Comparison of ENCODE assay signal across 8 cellular contexts in the genomic region with DNA sequence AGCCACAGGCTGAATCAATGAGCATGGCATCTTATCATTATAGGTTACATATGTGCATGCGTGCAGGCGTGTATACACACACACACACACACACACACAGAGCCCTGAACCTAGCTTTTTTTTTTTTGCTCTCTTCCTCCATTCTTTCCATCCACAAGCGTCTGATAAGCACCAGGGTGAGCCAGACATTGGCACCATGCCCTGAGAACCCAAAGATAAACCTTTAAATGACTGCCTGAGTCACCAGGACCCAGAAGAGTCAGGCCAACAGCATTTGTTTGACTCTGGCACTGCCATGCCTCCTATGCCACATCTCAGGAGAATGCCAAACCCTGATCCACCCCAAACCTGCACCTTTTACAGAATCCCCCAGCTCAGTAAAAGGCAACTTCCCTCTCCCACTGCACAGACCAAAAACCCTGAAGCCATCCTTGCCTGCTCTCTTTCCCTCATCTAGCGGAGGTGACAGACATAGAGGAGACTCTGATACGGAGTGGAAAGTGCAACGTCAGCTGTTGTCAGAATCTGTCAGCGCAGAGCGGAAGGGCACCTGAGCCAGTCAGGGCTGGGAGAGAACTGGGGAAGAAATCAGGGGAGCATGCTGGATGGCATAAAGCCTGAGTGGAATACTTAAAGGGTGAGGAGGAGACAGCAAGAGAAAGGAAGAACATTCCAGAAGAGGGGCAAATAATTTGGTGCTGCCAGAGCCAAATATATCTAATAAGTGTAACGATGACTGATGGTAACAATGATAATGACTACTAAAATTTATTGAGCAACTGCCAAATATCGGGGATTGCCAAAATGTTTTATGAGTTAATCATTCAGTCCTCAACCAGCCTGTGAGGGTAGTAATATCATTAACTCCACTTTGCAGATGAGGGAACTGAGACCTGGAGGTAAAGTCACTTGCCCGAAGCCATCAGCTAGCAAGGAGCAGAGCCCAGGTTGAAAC. TPM values are rescaled to one million over a fixed set of nuclear protein-coding genes. Genes with fewer than 3 reads are reported as not detected.
DNase-seq lines count a peak whose midpoint lies in the region; ATAC-seq and TF ChIP-seq lines count a peak whose summit lies in the region.

No MANE protein-coding gene starts in this region.

- no peak overlapping the region for H4K5ac ChIP-seq in mesendoderm (ENCODE audit: low read length)

- H3K79me1 ChIP-seq in mesendoderm (ENCODE audit: low read length), result no peaks in the 10 kb centered on the region

- peak; percentile 25 for ATAC-seq in activated CD4-positive, CD25-positive, alpha-beta regulatory T cell treated with anti-CD3 and anti-CD28 coated beads, Interleukin-2, amount 50 U/mL, for 24 hours
- no peak for ATAC-seq in HG03469 (IDR thresholded peaks at IDR 0.05; ENCODE audit: unreplicated experiment)

- H2BK15ac ChIP-seq in mesendoderm (replicated peaks; ENCODE audit: low read depth), result no peak overlapping the region

- H3K4me2 ChIP-seq in parathyroid adenoma (ENCODE audit: low read length), result peak overlapping the region; percentile 29
- H3K4me2 ChIP-seq in mesendoderm (ENCODE audit: low read length), result no peak overlapping the region

- H2BK120ac ChIP-seq in mesendoderm (ENCODE audit: low read depth, low read length), result no peak overlapping the region

- H3K18ac ChIP-seq in mesendoderm (ENCODE audit: low read length), result no peak overlapping the region

- no peak for DNase-seq in activated CD4-positive, CD25-positive, alpha-beta regulatory T cell (lab: John Stamatoyannopoulos, UW)
- peak; percentile 43 for DNase-seq in activated CD4-positive, alpha-beta T cell treated with anti-CD3 and anti-CD28 coated beads for 1 hour
- DNase-seq in epithelial cell of esophagus (ENCODE audit: low read depth) (peak; percentile 91), mesendoderm (no peak), GDM1 (lab: John Stamatoyannopoulos, UW) (no peak)

- TF ChIP-seq CTCF in epithelial cell of esophagus (IDR thresholded peaks at IDR 0.05; ENCODE audit: insufficient read depth, low read depth, low read length, missing control alignments), result no peak
- TF ChIP-seq CTCF in parathyroid adenoma (IDR thresholded peaks at IDR 0.05), result no peak

- WGBS in mesendoderm (ENCODE audit: extremely low coverage, insufficient coverage, low lambda C conversion rate), result no CpG with 5 or more reads among the region's 11 CpGs

- no peak overlapping the region for H3K4ac ChIP-seq in mesendoderm (ENCODE audit: low read depth, low read length)

- H2AFZ ChIP-seq in parathyroid adenoma, result peak overlapping the region; percentile 34

- no peak overlapping the region for H4K8ac ChIP-seq in mesendoderm (ENCODE audit: low read depth, low read length)

- H3K4me3 ChIP-seq in epithelial cell of esophagus (ENCODE audit: low read length) (no peak overlapping the region), parathyroid adenoma (ENCODE audit: low read depth, low read length) (peak overlapping the region; percentile 28), mesendoderm (ENCODE audit: low read length) (no peak overlapping the region)

- H3K36me3 ChIP-seq in parathyroid adenoma (ENCODE audit: control insufficient read depth, insufficient read depth, low read length) (no peaks in the 10 kb centered on the region), mesendoderm (ENCODE audit: control insufficient read depth, insufficient read depth, low read length) (no peaks in the 10 kb centered on the region)

- no peak overlapping the region for H3K56ac ChIP-seq in mesendoderm (ENCODE audit: low read length)

- no peak overlapping the region for H3K23ac ChIP-seq in mesendoderm (ENCODE audit: low read length)

- H3K79me2 ChIP-seq in parathyroid adenoma (no peaks in the 10 kb centered on the region), mesendoderm (ENCODE audit: control insufficient read depth, insufficient read depth, low read length) (no peaks in the 10 kb centered on the region)

- H2AK5ac ChIP-seq in mesendoderm (ENCODE audit: low read length), result no peak overlapping the region

- H2BK5ac ChIP-seq in mesendoderm (ENCODE audit: low read length), result no peak overlapping the region

- H3K4me1 ChIP-seq in parathyroid adenoma (peaks cover 17% of the 10 kb centered on the region), mesendoderm (ENCODE audit: control insufficient read depth, low read depth, low read length) (no peaks in the 10 kb centered on the region)

- H3K9ac ChIP-seq in parathyroid adenoma, result no peak overlapping the region
- H3K9ac ChIP-seq in mesendoderm (ENCODE audit: low read length), result no peak overlapping the region

- H3K27me3 ChIP-seq in parathyroid adenoma (ENCODE audit: control insufficient read depth, insufficient read depth, low read length), result no peaks in the 10 kb centered on the region
- H3K27me3 ChIP-seq in mesendoderm (ENCODE audit: insufficient read depth, low read length, poor library complexity), result peaks cover 4% of the 10 kb centered on the region

- H3K27ac ChIP-seq in parathyroid adenoma, result peak overlapping the region; percentile 65
- no peak overlapping the region for H3K27ac ChIP-seq in mesendoderm (ENCODE audit: low read depth, low read length)

- no peaks in the 10 kb centered on the region for H3K9me3 ChIP-seq in parathyroid adenoma (ENCODE audit: control insufficient read depth, low read length)

RNA-seq across cellular contexts. Expression of a gene that starts 3.2 kb away (rescaled TPM):
- 2.2 TPM for polyA plus RNA-seq in mesendoderm (2013, experiment 1 of 2)
- polyA plus RNA-seq in mesendoderm (2013, experiment 2 of 2), result 1.7 TPM

Comparison
In these comparisons a context has a peak if more than half of its experiments do, and no peak if none do; other contexts are left out.
1. DNase-seq: peak in activated CD4-positive, alpha-beta T cell treated with anti-CD3 and anti-CD28 coated beads for 1 hour (single experiment) and epithelial cell of esophagus (single experiment); none in activated CD4-positive, CD25-positive, alpha-beta regulatory T cell (0 of 4), mesendoderm (single experiment) and GDM1 (single experiment).